ENCODE assay signal across 8 cellular contexts in genomic region chr12:124493809-124494750, GRCh38.
A peak's percentile ranks its signal among the peaks of the same experiment; 100 is the strongest.
DNase-seq lines count a peak whose midpoint lies in the region; ATAC-seq and TF ChIP-seq lines count a peak whose summit lies in the region.

No MANE protein-coding gene starts in this region.

- no peaks in the 10 kb centered on the region for H3K9me3 Mint-ChIP-seq in activated CD4-positive, alpha-beta T cell treated with anti-CD3 and anti-CD28 coated beads, Interleukin-2, amount 10 ng/mL, durations not matched to agents 24 days and 14 days

- peaks cover 22% of the 10 kb centered on the region for H3K4me1 Mint-ChIP-seq in activated CD4-positive, alpha-beta T cell treated with anti-CD3 and anti-CD28 coated beads, Interleukin-2, amount 10 ng/mL, durations not matched to agents 24 days and 14 days

- H3K27me3 Mint-ChIP-seq in activated CD4-positive, alpha-beta T cell treated with anti-CD3 and anti-CD28 coated beads, Interleukin-2, amount 10 ng/mL, durations not matched to agents 24 days and 14 days = no peaks in the 10 kb centered on the region

- no peak for TF ChIP-seq CTCF in esophagus squamous epithelium (IDR thresholded peaks at IDR 0.05)

- peak; percentile 68 for DNase-seq in activated CD4-positive, alpha-beta T cell treated with anti-CD3 and anti-CD28 coated beads, Interleukin-2, amount 10 ng/mL, durations not matched to agents 24 days and 14 days
- DNase-seq in stimulated activated CD4-positive, alpha-beta T cell treated with anti-CD3 and anti-CD28 coated beads, Interleukin-12 subunit alpha, Interleukin-12 subunit beta, amount 100 ng/mL, for 48 hours (ENCODE audit: low read depth in 2 of 3, low spot score in 1 of 3) = peak; percentile 54 to 64 (median 57)
- DNase-seq in central memory CD4-positive, alpha-beta T cell = no peak
- DNase-seq in esophagus squamous epithelium (lab: John Stamatoyannopoulos, UW) (no peak), NCI-H2029 treated with DMSO at 0.1 percent for 48 hours (lab: John Stamatoyannopoulos, UW) (no peak), dermis blood vessel endothelial cell (no peak)

- TF ChIP-seq POLR2A in esophagus squamous epithelium (IDR thresholded peaks at IDR 0.05) = no peak

- H3K4me3 ChIP-seq in esophagus squamous epithelium = no peak overlapping the region

- intact Hi-C loops in activated CD4-positive, alpha-beta T cell treated with anti-CD3 and anti-CD28 coated beads, Interleukin-2, amount 10 ng/mL, durations not matched to agents 24 days and 14 days (cut with micrococcal nuclease) = loop anchor here (1.0 to 2.0 kb wide), 2 partner anchors 14 to 37 kb away; no protein-coding TSS in a partner anchor
- intact Hi-C loops in esophagus squamous epithelium (cut with DNase I) = no loop called here

- peaks cover 0 to 65% (median 11%) of the 10 kb centered on the region in 3 donors for H3K36me3 ChIP-seq in esophagus squamous epithelium

- peaks cover 8% of the 10 kb centered on the region for H3K36me3 Mint-ChIP-seq in activated CD4-positive, alpha-beta T cell treated with anti-CD3 and anti-CD28 coated beads, Interleukin-2, amount 10 ng/mL, durations not matched to agents 24 days and 14 days (ENCODE audit: low read depth)

- no peaks in the 10 kb centered on the region for H3K27me3 ChIP-seq in esophagus squamous epithelium

- H3K27ac Mint-ChIP-seq in activated CD4-positive, alpha-beta T cell treated with anti-CD3 and anti-CD28 coated beads, Interleukin-2, amount 10 ng/mL, durations not matched to agents 24 days and 14 days = peak overlapping the region; percentile 83

- peak overlapping the region; percentile 57 for H3K4me3 Mint-ChIP-seq in activated CD4-positive, alpha-beta T cell treated with anti-CD3 and anti-CD28 coated beads, Interleukin-2, amount 10 ng/mL, durations not matched to agents 24 days and 14 days

- peaks cover 22 to 75% (median 28%) of the 10 kb centered on the region in 3 donors for H3K4me1 ChIP-seq in esophagus squamous epithelium

- no peaks in the 10 kb centered on the region for H3K9me3 ChIP-seq in esophagus squamous epithelium

- 61 to 67% methylated on average over 6 to 16 of the region's 27 CpGs for WGBS in esophagus squamous epithelium, 2 donors

- H3K27ac ChIP-seq in esophagus squamous epithelium = no peak overlapping the region

- ATAC-seq in GM19035 (IDR thresholded peaks at IDR 0.05; ENCODE audit: unreplicated experiment) (peak; percentile 94), HG02938 (IDR thresholded peaks at IDR 0.05; ENCODE audit: unreplicated experiment) (peak; percentile 93)

Comparison
In these comparisons a context has a peak if more than half of its experiments do, and no peak if none do; other contexts are left out.
1. DNase-seq: peak in activated CD4-positive, alpha-beta T cell treated with anti-CD3 and anti-CD28 coated beads, Interleukin-2, amount 10 ng/mL, durations not matched to agents 24 days and 14 days (single experiment) and stimulated activated CD4-positive, alpha-beta T cell treated with anti-CD3 and anti-CD28 coated beads, Interleukin-12 subunit alpha, Interleukin-12 subunit beta, amount 100 ng/mL, for 48 hours (3 of 3); none in central memory CD4-positive, alpha-beta T cell (single experiment), esophagus squamous epithelium (single experiment), NCI-H2029 treated with DMSO at 0.1 percent for 48 hours (single experiment) and dermis blood vessel endothelial cell (single experiment).